Comparison of ENCODE assay signal across 26 cellular contexts in genomic region chr13:65724261-65724660, GRCh38.
DNase-seq lines count a peak whose midpoint lies in the region; ATAC-seq and TF ChIP-seq lines count a peak whose summit lies in the region.
"Had no signal": no experiment of that assay in that cellular context is flagged by ENCODE, and none has a peak within 500 bp of the region (broad histone marks: within the 10 kb centered on the region; RNA-seq: fewer than 3 reads in every experiment).

No MANE protein-coding gene starts in this region.

- H2AK5ac ChIP-seq in neuronal stem cell (ENCODE audit: low read depth, low read length), result no peak overlapping the region
- no peak overlapping the region for H2AK5ac ChIP-seq in mesendoderm (ENCODE audit: low read length)

- H3K14ac ChIP-seq in neuronal stem cell (ENCODE audit: low read length), result no peak overlapping the region

- no peaks in the 10 kb centered on the region for H3K36me3 ChIP-seq in SK-N-MC (ENCODE audit: insufficient read depth, low read length)
- no peaks in the 10 kb centered on the region for H3K36me3 ChIP-seq in neuronal stem cell (replicated peaks in 1 of 2; ENCODE audit: control insufficient read depth in 2 of 2, insufficient read depth in 2 of 2, low read length in 2 of 2)
- no peaks in the 10 kb centered on the region for H3K36me3 ChIP-seq in mesendoderm (ENCODE audit: control insufficient read depth, insufficient read depth, low read length)
- H3K36me3 ChIP-seq: left lung, right lobe of liver, SJSA1, tibial nerve had no signal

- peak overlapping the region; percentile 91 for H3K27ac ChIP-seq in SK-N-MC
- H3K27ac ChIP-seq in neuronal stem cell (replicated peaks; ENCODE audit: low read length), result no peak overlapping the region
- H3K27ac ChIP-seq in mesendoderm (ENCODE audit: low read depth, low read length), result no peak overlapping the region
- H3K27ac ChIP-seq: left lung, right lobe of liver, SJSA1, tibial nerve had no signal

- H3K56ac ChIP-seq in mesendoderm (ENCODE audit: low read length), result no peak overlapping the region

- H3K36me3 Mint-ChIP-seq in activated CD4-positive, alpha-beta T cell treated with anti-CD3 and anti-CD28 coated beads, Interleukin-2, amount 10 ng/mL, durations not matched to agents 7 days and 5 days (ENCODE audit: low read depth), result no peaks in the 10 kb centered on the region
- H3K36me3 Mint-ChIP-seq: activated naive CD4-positive, alpha-beta T cell treated with anti-CD3 and anti-CD28 coated beads, Interleukin-2, amount 50 U/mL, for 24 hours; brain had no signal

- H3K4me1 ChIP-seq in neuronal stem cell (ENCODE audit: control insufficient read depth in 2 of 2, insufficient read depth in 1 of 2, low read depth in 1 of 2, low read length in 2 of 2) (no peaks in the 10 kb centered on the region), mesendoderm (ENCODE audit: control insufficient read depth, low read depth, low read length) (no peaks in the 10 kb centered on the region)
- H3K4me1 ChIP-seq: left lung, right lobe of liver, SJSA1, tibial nerve had no signal

- H4K8ac ChIP-seq in neuronal stem cell (ENCODE audit: low read depth, low read length) (no peak overlapping the region), mesendoderm (ENCODE audit: low read depth, low read length) (no peak overlapping the region)

- H3K4ac ChIP-seq in neuronal stem cell (ENCODE audit: low read length) (no peak overlapping the region), mesendoderm (ENCODE audit: low read depth, low read length) (no peak overlapping the region)

- no peak overlapping the region for H3K4me2 ChIP-seq in neuronal stem cell (ENCODE audit: insufficient read depth, low read length, poor library complexity, severe bottlenecking)
- no peak overlapping the region for H3K4me2 ChIP-seq in mesendoderm (ENCODE audit: low read length)
- H3K4me2 ChIP-seq: GM23338 had no signal

- POLR2A ChIA-PET in activated CD4-positive, alpha-beta T cell treated with anti-CD3 and anti-CD28 coated beads, Interleukin-2, amount 10 ng/mL, durations not matched to agents 7 days and 5 days (lab: Charles Lee), result no interaction called here

- no peak overlapping the region for H2BK5ac ChIP-seq in neuronal stem cell (ENCODE audit: low read length)
- H2BK5ac ChIP-seq in mesendoderm (ENCODE audit: low read length), result no peak overlapping the region

- no peaks in the 10 kb centered on the region for H3K27me3 ChIP-seq in neuronal stem cell (ENCODE audit: control insufficient read depth in 3 of 3, insufficient read depth in 3 of 3, low read depth in 1 of 3, low read length in 3 of 3)
- no peaks in the 10 kb centered on the region for H3K27me3 ChIP-seq in mesendoderm (ENCODE audit: insufficient read depth, low read length, poor library complexity)
- H3K27me3 ChIP-seq: left lung, right lobe of liver, SJSA1, tibial nerve had no signal

- H3K4me3 ChIP-seq in SK-N-MC (peak overlapping the region; percentile 70), neuronal stem cell (ENCODE audit: low read length in 2 of 2) (no peak overlapping the region), mesendoderm (ENCODE audit: low read length) (no peak overlapping the region)
- H3K4me3 ChIP-seq: GM23338, left lung, mucosa of descending colon, right lobe of liver, SJSA1, tibial nerve had no signal

- no peaks in the 10 kb centered on the region for H3K4me1 Mint-ChIP-seq in activated CD4-positive, alpha-beta T cell treated with anti-CD3 and anti-CD28 coated beads, Interleukin-2, amount 10 ng/mL, durations not matched to agents 7 days and 5 days
- H3K4me1 Mint-ChIP-seq: activated naive CD4-positive, alpha-beta T cell treated with anti-CD3 and anti-CD28 coated beads, Interleukin-2, amount 50 U/mL, for 24 hours; brain; GM23338 had no signal

- H3K18ac ChIP-seq in neuronal stem cell (ENCODE audit: low read length) (no peak overlapping the region), mesendoderm (ENCODE audit: low read length) (no peak overlapping the region)

- H2AFZ ChIP-seq in neuronal stem cell (ENCODE audit: low read length), result peak overlapping the region; percentile 28
- H2AFZ ChIP-seq: GM23338 had no signal

- no peak for ATAC-seq in SK-N-SH treated with all-trans-retinoic acid at 6 μM for 48 hours
- ATAC-seq: GM23338, left lung, mucosa of descending colon, Panc1, right lobe of liver had no signal

- H3K79me1 ChIP-seq in neuronal stem cell (ENCODE audit: low read depth, low read length) (no peaks in the 10 kb centered on the region), mesendoderm (ENCODE audit: low read length) (no peaks in the 10 kb centered on the region)

- H2BK120ac ChIP-seq in neuronal stem cell (ENCODE audit: low read depth, low read length), result no peak overlapping the region
- H2BK120ac ChIP-seq in mesendoderm (ENCODE audit: low read depth, low read length), result no peak overlapping the region

- H2BK15ac ChIP-seq in neuronal stem cell (ENCODE audit: low read length) (no peak overlapping the region), mesendoderm (replicated peaks; ENCODE audit: low read depth) (no peak overlapping the region)

- no peak overlapping the region for H2BK12ac ChIP-seq in neuronal stem cell (ENCODE audit: low read length)

- CTCF ChIA-PET in activated CD4-positive, alpha-beta T cell treated with anti-CD3 and anti-CD28 coated beads, Interleukin-2, amount 10 ng/mL, durations not matched to agents 7 days and 5 days (lab: Charles Lee), result no interaction called here

- H3K9ac ChIP-seq in SK-N-MC (ENCODE audit: insufficient read length) (peak overlapping the region; percentile 23), neuronal stem cell (ENCODE audit: low read depth, low read length, poor library complexity) (no peak overlapping the region), mesendoderm (ENCODE audit: low read length) (no peak overlapping the region)

- H3K79me2 ChIP-seq in mesendoderm (ENCODE audit: control insufficient read depth, insufficient read depth, low read length), result no peaks in the 10 kb centered on the region

- H3K9me3 Mint-ChIP-seq in activated CD4-positive, alpha-beta T cell treated with anti-CD3 and anti-CD28 coated beads, Interleukin-2, amount 10 ng/mL, durations not matched to agents 7 days and 5 days, result no peaks in the 10 kb centered on the region
- H3K9me3 Mint-ChIP-seq: activated naive CD4-positive, alpha-beta T cell treated with anti-CD3 and anti-CD28 coated beads, Interleukin-2, amount 50 U/mL, for 24 hours; brain; GM23338 had no signal

- no CpG with 5 or more reads among the region's 4 CpGs for WGBS in neuronal stem cell (ENCODE audit: extremely low coverage in 2 of 2, insufficient read length in 2 of 2, insufficient replicate concordance in 1 of 2), 2 donors
- 100% methylated on average over 1 of the region's 4 CpGs for WGBS in mesendoderm (ENCODE audit: extremely low coverage, insufficient coverage, low lambda C conversion rate)

- H3K23ac ChIP-seq in neuronal stem cell (ENCODE audit: low read depth, low read length, poor library complexity) (no peak overlapping the region), mesendoderm (ENCODE audit: low read length) (no peak overlapping the region)

- no peak overlapping the region for H4K91ac ChIP-seq in neuronal stem cell (ENCODE audit: low read depth, low read length, poor library complexity)

- H3K27me3 Mint-ChIP-seq in activated CD4-positive, alpha-beta T cell treated with anti-CD3 and anti-CD28 coated beads, Interleukin-2, amount 10 ng/mL, durations not matched to agents 7 days and 5 days, result no peaks in the 10 kb centered on the region
- H3K27me3 Mint-ChIP-seq: activated naive CD4-positive, alpha-beta T cell treated with anti-CD3 and anti-CD28 coated beads, Interleukin-2, amount 50 U/mL, for 24 hours; brain; dendritic cell treated with granulocyte-macrophage colony-stimulating factor and Interleukin-4, amounts not matched to agents 40 ng/mL and 50 ng/mL, for 4 days had no signal

- DNase-seq in GM03348 (ENCODE audit: low spot score) (peak; percentile 2), SK-N-MC (ENCODE audit: low read depth, low spot score) (peak; percentile 75), fibroblast of gingiva (ENCODE audit: low read depth) (peak; percentile 88), neuronal stem cell (ENCODE audit: low spot score) (no peak), NCI-H187 treated with DMSO at 0.1 percent for 48 hours (lab: John Stamatoyannopoulos, UW) (no peak), mesendoderm (no peak)
- no peak for DNase-seq in activated CD4-positive, alpha-beta T cell treated with anti-CD3 and anti-CD28 coated beads, Interleukin-2, amount 10 ng/mL, durations not matched to agents 7 days and 5 days
- DNase-seq: activated CD4-positive, CD25-positive, alpha-beta regulatory T cell; activated T-cell treated with anti-CD3 and anti-CD28 coated beads, Interleukin-2, amount 50 U/mL, for 48 hours; AML-193; glutamatergic neuron; left lung; mucosa of descending colon; NCI-H1417 treated with DMSO at 0.1 percent for 48 hours; occipital lobe; right lobe of liver; stimulated activated naive CD4-positive, alpha-beta T cell; T-helper 9 cell had no signal

- H4K5ac ChIP-seq in mesendoderm (ENCODE audit: low read length), result no peak overlapping the region

- no peak overlapping the region for H3K4me3 Mint-ChIP-seq in activated CD4-positive, alpha-beta T cell treated with anti-CD3 and anti-CD28 coated beads, Interleukin-2, amount 10 ng/mL, durations not matched to agents 7 days and 5 days
- H3K4me3 Mint-ChIP-seq: activated naive CD4-positive, alpha-beta T cell treated with anti-CD3 and anti-CD28 coated beads, Interleukin-2, amount 50 U/mL, for 24 hours; brain; dendritic cell treated with granulocyte-macrophage colony-stimulating factor and Interleukin-4, amounts not matched to agents 40 ng/mL and 50 ng/mL, for 4 days; GM23338 had no signal

- no peak overlapping the region for H3K27ac Mint-ChIP-seq in activated CD4-positive, alpha-beta T cell treated with anti-CD3 and anti-CD28 coated beads, Interleukin-2, amount 10 ng/mL, durations not matched to agents 7 days and 5 days
- H3K27ac Mint-ChIP-seq: activated naive CD4-positive, alpha-beta T cell treated with anti-CD3 and anti-CD28 coated beads, Interleukin-2, amount 50 U/mL, for 24 hours; brain; dendritic cell treated with granulocyte-macrophage colony-stimulating factor and Interleukin-4, amounts not matched to agents 40 ng/mL and 50 ng/mL, for 4 days; GM23338 had no signal

- H3K9me3 ChIP-seq in SK-N-MC (ENCODE audit: low read depth, low read length) (no peaks in the 10 kb centered on the region), neuronal stem cell (replicated peaks in 1 of 2; ENCODE audit: control insufficient read depth in 2 of 2, insufficient read depth in 1 of 2, low read depth in 1 of 2, low read length in 2 of 2) (no peaks in the 10 kb centered on the region)
- H3K9me3 ChIP-seq: left lung, mucosa of descending colon, right lobe of liver, SJSA1, tibial nerve had no signal

TF ChIP-seq in SK-N-SH treated with all-trans-retinoic acid at 6 μM for 48 hours, 23 proteins besides CTCF, POLR2A, EP300 and RAD21 (continues in another document):
- no peak for TF ChIP-seq TOX (CRISPR knock-in tag; IDR thresholded peaks at IDR 0.05; ENCODE audit: borderline replicate concordance)

Comparison
In these comparisons a context has a peak if more than half of its experiments do, and no peak if none do; other contexts are left out.
1. DNase-seq: peak in GM03348 (single experiment), SK-N-MC (single experiment) and fibroblast of gingiva (single experiment); none in neuronal stem cell (single experiment), NCI-H187 treated with DMSO at 0.1 percent for 48 hours (single experiment), mesendoderm (single experiment) and activated CD4-positive, alpha-beta T cell treated with anti-CD3 and anti-CD28 coated beads, Interleukin-2, amount 10 ng/mL, durations not matched to agents 7 days and 5 days (single experiment).